In genomic region chr16:73047536-73048291, GRCh38 we compare ENCODE assay signal across 7 cellular contexts. TPM values are rescaled to one million over a fixed set of nuclear protein-coding genes. Genes with fewer than 3 reads are reported as not detected.
DNase-seq lines count a peak whose midpoint lies in the region; ATAC-seq and TF ChIP-seq lines count a peak whose summit lies in the region.

ZFHX3 (minus strand) TSS chr16:73048128; CDS start chr16:72960145, 87,983 bp downstream.

- H3K9ac ChIP-seq in SU-DHL-6 (ENCODE audit: low read length), result peak within 1 kb of the TSS; percentile 40; the same call in 1 of the 2 replicates

- no peaks in the 10 kb centered on the region for H3K9me2 ChIP-seq in SU-DHL-6 (replicated peaks; ENCODE audit: insufficient read depth, low read length)

- TF ChIP-seq CTCF in SU-DHL-6 (IDR thresholded peaks at IDR 0.05; ENCODE audit: insufficient read depth, low read length, poor library complexity, severe bottlenecking) (no peak), dorsolateral prefrontal cortex (IDR thresholded peaks at IDR 0.05 in 54 of 56, conservative IDR thresholded peaks at IDR 0.05 in 2 of 56; ENCODE audit: low read depth in 1 of 56, partially characterized antibody in 56 of 56) (peak in 33 of 56 donors; percentile 8 to 63 (median 29)), lower lobe of right lung (IDR thresholded peaks at IDR 0.05) (no peak), subcutaneous adipose tissue (IDR thresholded peaks at IDR 0.05; ENCODE audit: low read depth) (no peak)

- H3K9me3 ChIP-seq in SU-DHL-6 (ENCODE audit: insufficient read depth, low read length) (no peaks in the 10 kb centered on the region), lower lobe of right lung (no peaks in the 10 kb centered on the region)

- H3K27me3 ChIP-seq in SU-DHL-6 (ENCODE audit: low read length) (no peaks in the 10 kb centered on the region), dorsolateral prefrontal cortex (peaks cover 0 to 7% (median 0%) of the 10 kb centered on the region in 45 donors), lower lobe of right lung (ENCODE audit: low read depth) (no peaks in the 10 kb centered on the region)

- intact Hi-C loops in dorsolateral prefrontal cortex (cut with DNase I) (loop anchor here (5.0 to 10.0 kb wide), 3 partner anchors 110 to 215 kb away; no protein-coding TSS in a partner anchor), lower lobe of right lung (cut with DNase I) (no loop called here)

- H2AFZ ChIP-seq in SU-DHL-6 (ENCODE audit: low read depth, low read length, severe bottlenecking), result no peak within 1 kb of the TSS

- H3K36me3 ChIP-seq in SU-DHL-6 (ENCODE audit: low read length) (no peaks in the 10 kb centered on the region), lower lobe of right lung (no peaks in the 10 kb centered on the region)

- H3K79me2 ChIP-seq in SU-DHL-6 (ENCODE audit: insufficient read depth, low read length), result no peaks in the 10 kb centered on the region

- peaks cover 15% of the 10 kb centered on the region; the same call in 1 of the 2 replicates for H4K20me1 ChIP-seq in SU-DHL-6 (ENCODE audit: low read depth, low read length)

- ATAC-seq in GM19463 (IDR thresholded peaks at IDR 0.05; ENCODE audit: unreplicated experiment) (peak; percentile 79), HG03520 (IDR thresholded peaks at IDR 0.05; ENCODE audit: unreplicated experiment) (peak; percentile 66), lower lobe of right lung (peak; percentile 84 to 85)

- peak; percentile 74 for DNase-seq in GM03348 (ENCODE audit: low spot score)
- peak in 4 of 10 donors; percentile 27 to 64 (median 52) for DNase-seq in dorsolateral prefrontal cortex
- DNase-seq in lower lobe of right lung, result peak; percentile 84

- peak within 1 kb of the TSS; percentile 56 for H3K4me2 ChIP-seq in SU-DHL-6 (ENCODE audit: low read depth, low read length, poor library complexity, severe bottlenecking)

- H3K4me3 ChIP-seq in SU-DHL-6 (ENCODE audit: insufficient read depth, low read length, poor library complexity, severe bottlenecking), result peak within 1 kb of the TSS; percentile 46
- H3K4me3 ChIP-seq in dorsolateral prefrontal cortex, result peak within 1 kb of the TSS; percentile 51 to 86 (median 71)
- peak within 1 kb of the TSS; percentile 79 for H3K4me3 ChIP-seq in lower lobe of right lung

- peaks cover 78% of the 10 kb centered on the region for H3K4me1 ChIP-seq in lower lobe of right lung

- no peaks in the 10 kb centered on the region for H3F3A ChIP-seq in SU-DHL-6 (ENCODE audit: insufficient read depth)

- H3K27ac ChIP-seq in SU-DHL-6 (ENCODE audit: low read depth, low read length), result no peak within 1 kb of the TSS
- peak within 1 kb of the TSS; percentile 27 to 96 (median 83) for H3K27ac ChIP-seq in dorsolateral prefrontal cortex
- peak within 1 kb of the TSS; percentile 95 for H3K27ac ChIP-seq in lower lobe of right lung

RNA-seq across cellular contexts. Expression of gene ZFHX3, which starts in this region (rescaled TPM):
- total RNA-seq in dorsolateral prefrontal cortex (10 to 100 TPM in 109 of 120 experiments, 1 to 10 TPM in 11; 7.3 to 24.4 (median 13.4) TPM), lower lobe of right lung (29.3 TPM), subcutaneous adipose tissue (10 to 100 TPM; 19.7 to 70.4 (median 34.6) TPM)

Comparison
In these comparisons a context has a peak if more than half of its experiments do, and no peak if none do; other contexts are left out.
1. CTCF ChIP-seq: peak in dorsolateral prefrontal cortex (33 of 56); none in SU-DHL-6 (single experiment), lower lobe of right lung (single experiment) and subcutaneous adipose tissue (single experiment).
2. Peak in every context shown above with its lines, with median percentiles within 50 percentile points of each other: ATAC-seq and H3K4me3 ChIP-seq.